ENCODE assay signal across 1 cellular context in genomic region chr16:85821441-85821901, GRCh38.
TF ChIP-seq lines count a peak whose summit lies in the region.

No MANE protein-coding gene starts in this region.

TF ChIP-seq in GM12878, 131 proteins besides CTCF, POLR2A, EP300 and RAD21 (continued from another document and continues in another):
- TF ChIP-seq ZBTB33 (IDR thresholded peaks at IDR 0.05): no peak
- TF ChIP-seq SUZ12 (IDR thresholded peaks at IDR 0.05; ENCODE audit: unreplicated experiment): no peak
- TF ChIP-seq ELK1 (IDR thresholded peaks at IDR 0.05; ENCODE audit: low read depth, low read length): no peak
- TF ChIP-seq DPF2 (IDR thresholded peaks at IDR 0.05): peak; percentile 23; the same call in 1 of the 2 replicates
- TF ChIP-seq STAT1 (conservative IDR thresholded peaks at IDR 0.05): 0 out of 2 replicates have a peak, but pooled peaks have one; percentile 38
- TF ChIP-seq TAF1 (IDR thresholded peaks at IDR 0.05; ENCODE audit: borderline replicate concordance, low read depth, low read length): no peak
- TF ChIP-seq USF2 (IDR thresholded peaks at IDR 0.05; ENCODE audit: borderline replicate concordance, low read depth, low read length): no peak
- TF ChIP-seq BMI1 (IDR thresholded peaks at IDR 0.05; ENCODE audit: borderline replicate concordance): no peak
- no peak for TF ChIP-seq ZNF217 (IDR thresholded peaks at IDR 0.05)
- peak; percentile 71; the same call in 1 of the 2 replicates for TF ChIP-seq CBFB (IDR thresholded peaks at IDR 0.05; ENCODE audit: low read depth)
- TF ChIP-seq HDGF (IDR thresholded peaks at IDR 0.05): no peak
- TF ChIP-seq ATF3 (IDR thresholded peaks at IDR 0.05; ENCODE audit: borderline replicate concordance, extremely low read depth, low read depth, low read length): 0 out of 2 replicates have a peak, but pooled peaks have one; percentile 27
- peak; percentile 56 for TF ChIP-seq NBN (IDR thresholded peaks at IDR 0.05)
- no peak for TF ChIP-seq RELB (IDR thresholded peaks at IDR 0.05; ENCODE audit: low read depth)
- TF ChIP-seq ZNF687 (IDR thresholded peaks at IDR 0.05): no peak
- TF ChIP-seq BHLHE40 (IDR thresholded peaks at IDR 0.05; ENCODE audit: borderline replicate concordance in 1 of 2, low read depth in 2 of 2, low read length in 1 of 2): peak in 1 of 2 experiments; percentile 39; a peak in 2 of 4 replicates
- TF ChIP-seq CREB1 (IDR thresholded peaks at IDR 0.05; ENCODE audit: low read depth): peak; percentile 65; the same call in 1 of the 2 replicates
- peak; percentile 48; the same call in 1 of the 2 replicates for TF ChIP-seq MEF2A (IDR thresholded peaks at IDR 0.05; ENCODE audit: insufficient read depth, low read depth, low read length)
- TF ChIP-seq CHD2 (IDR thresholded peaks at IDR 0.05; ENCODE audit: borderline replicate concordance, low read depth, low read length): peak; percentile 26; the same call in 1 of the 2 replicates
- TF ChIP-seq PAX5 (IDR thresholded peaks at IDR 0.05; ENCODE audit: borderline replicate concordance, low read depth, low read length): no peak
- no peak for TF ChIP-seq ZNF384 (IDR thresholded peaks at IDR 0.05; ENCODE audit: borderline replicate concordance, low read depth, low read length)
- peak; percentile 83; the same call in 2 of the 3 replicates for TF ChIP-seq POU2F2 (IDR thresholded peaks at IDR 0.05; ENCODE audit: borderline replicate concordance, low read depth, low read length)
- peak; percentile 50 for TF ChIP-seq FOXK2 (IDR thresholded peaks at IDR 0.05)
- TF ChIP-seq WRNIP1 (IDR thresholded peaks at IDR 0.05; ENCODE audit: borderline replicate concordance, low read depth, low read length): no peak
- no peak for TF ChIP-seq PKNOX1 (IDR thresholded peaks at IDR 0.05)
- TF ChIP-seq TARDBP (IDR thresholded peaks at IDR 0.05; ENCODE audit: borderline replicate concordance): 0 out of 2 replicates have a peak, but pooled peaks have one; percentile 36
- no peak for TF ChIP-seq LARP7 (IDR thresholded peaks at IDR 0.05)
- no peak for TF ChIP-seq TBL1XR1 (IDR thresholded peaks at IDR 0.05; ENCODE audit: low read depth, low read length)
- no peak for TF ChIP-seq RAD51 (IDR thresholded peaks at IDR 0.05)
- TF ChIP-seq NR2C1 (IDR thresholded peaks at IDR 0.05): 0 out of 2 replicates have a peak, but pooled peaks have one; percentile 17
- TF ChIP-seq NKRF (conservative IDR thresholded peaks at IDR 0.05): 0 out of 2 replicates have a peak, but pooled peaks have one; percentile 44
- TF ChIP-seq PRDM15 (CRISPR knock-in tag; IDR thresholded peaks at IDR 0.05): no peak
- no peak; the same call in 1 of the 2 replicates for TF ChIP-seq ZNF592 (IDR thresholded peaks at IDR 0.05)
- peak; percentile 78 for TF ChIP-seq NR2F1 (conservative IDR thresholded peaks at IDR 0.05)
- 0 out of 2 replicates have a peak, but pooled peaks have one; percentile 41 for TF ChIP-seq GATAD2B (conservative IDR thresholded peaks at IDR 0.05; ENCODE audit: low read depth)
- no peak for TF ChIP-seq ESRRA (IDR thresholded peaks at IDR 0.05; ENCODE audit: low read length)
- TF ChIP-seq TCF3 (IDR thresholded peaks at IDR 0.05; ENCODE audit: borderline replicate concordance, insufficient read depth, low read depth, low read length): peak; percentile 93
